9 cellular contexts compared by ENCODE assay signal in the genomic region with DNA sequence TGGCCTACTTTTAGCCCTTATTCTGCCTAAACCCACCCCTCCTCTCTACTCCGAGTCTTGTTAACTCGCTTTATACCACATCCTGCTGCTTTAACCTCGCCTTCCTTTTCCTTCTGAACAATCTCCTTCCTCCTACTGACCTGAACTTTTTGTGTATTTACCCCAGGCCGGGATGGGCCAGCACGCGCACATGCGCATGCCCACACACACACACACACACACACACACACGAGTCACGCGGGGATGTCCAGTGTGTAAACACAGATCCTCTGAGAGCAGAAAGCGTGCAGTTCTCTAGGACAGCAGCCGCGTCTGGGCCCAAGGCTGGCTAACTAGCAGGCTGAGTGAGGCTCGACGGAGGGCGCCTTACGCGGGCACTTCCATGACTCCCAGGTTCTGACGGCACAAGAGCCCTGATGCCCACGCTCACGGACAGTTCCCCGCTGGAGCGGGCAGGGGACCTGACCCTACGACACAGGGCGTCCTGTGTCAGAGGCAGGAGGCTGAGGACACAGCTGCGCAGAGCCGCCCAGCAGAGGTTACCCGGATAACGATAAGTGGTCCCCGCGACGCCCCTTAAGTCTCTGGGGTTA. TPM values are rescaled to one million over a fixed set of nuclear protein-coding genes. Genes with fewer than 3 reads are reported as not detected.
A peak's percentile ranks its signal among the peaks of the same experiment; 100 is the strongest.
DNase-seq lines count a peak whose midpoint lies in the region; ATAC-seq and TF ChIP-seq lines count a peak whose summit lies in the region.
"Had no signal": no experiment of that assay in that cellular context is flagged by ENCODE, and none has a peak within 500 bp of the region (broad histone marks: within the 10 kb centered on the region; RNA-seq: fewer than 3 reads in every experiment).

No MANE protein-coding gene starts in this region.

- POLR2A ChIA-PET in activated CD8-positive, alpha-beta T cell treated with anti-CD3 and anti-CD28 coated beads for 36 hours (lab: Charles Lee): interaction anchor here (0.8 to 20.0 kb wide), 11 partner anchors 8 to 69 kb away, joined by 3 to 333 read pairs (median 6); no protein-coding TSS in a partner anchor

- no peaks in the 10 kb centered on the region for H3K27me3 Mint-ChIP-seq in activated CD8-positive, alpha-beta T cell treated with anti-CD3 and anti-CD28 coated beads for 36 hours

- peak overlapping the region; percentile 100 for H3K27ac Mint-ChIP-seq in activated CD8-positive, alpha-beta T cell treated with anti-CD3 and anti-CD28 coated beads for 36 hours

- peak; percentile 14 for ATAC-seq in GM18520 (IDR thresholded peaks at IDR 0.05; ENCODE audit: unreplicated experiment)
- peak; percentile 11 for ATAC-seq in HG03097 (IDR thresholded peaks at IDR 0.05; ENCODE audit: low FRiP score, unreplicated experiment)
- peak; percentile 37 for ATAC-seq in activated CD8-positive, alpha-beta T cell treated with anti-CD3 and anti-CD28 coated beads for 36 hours

- no peaks in the 10 kb centered on the region for H3K9me3 ChIP-seq in iPS-18a (ENCODE audit: control insufficient read depth, low read depth, low read length)
- H3K9me3 ChIP-seq in subcutaneous abdominal adipose tissue (ENCODE audit: control insufficient read depth in 5 of 5, low read length in 5 of 5): peaks cover 0 to 3% (median 0%) of the 10 kb centered on the region in 5 donors

- no peak overlapping the region for H3K9ac ChIP-seq in iPS-18a (ENCODE audit: low read length)
- peak overlapping the region in 3 of 5 donors; percentile 11 to 55 (median 43) for H3K9ac ChIP-seq in subcutaneous abdominal adipose tissue (ENCODE audit: low read length in 5 of 5)

- H3K36me3 Mint-ChIP-seq in activated CD8-positive, alpha-beta T cell treated with anti-CD3 and anti-CD28 coated beads for 36 hours (ENCODE audit: low read depth): peaks cover 42% of the 10 kb centered on the region

- H3K36me3 ChIP-seq in iPS-18a (ENCODE audit: control insufficient read depth, low read depth, low read length): no peaks in the 10 kb centered on the region
- no peaks in the 10 kb centered on the region for H3K36me3 ChIP-seq in subcutaneous abdominal adipose tissue (ENCODE audit: control insufficient read depth in 5 of 5, insufficient read depth in 5 of 5, low read length in 5 of 5)
- H3K36me3 ChIP-seq: cardiac muscle cell had no signal

- no peak for TF ChIP-seq CTCF in activated CD8-positive, alpha-beta T cell treated with anti-CD3 and anti-CD28 coated beads for 36 hours (IDR thresholded peaks at IDR 0.05)

- peaks cover 14% of the 10 kb centered on the region for H3K9me3 Mint-ChIP-seq in activated CD8-positive, alpha-beta T cell treated with anti-CD3 and anti-CD28 coated beads for 36 hours

- H3K4me3 Mint-ChIP-seq in activated CD8-positive, alpha-beta T cell treated with anti-CD3 and anti-CD28 coated beads for 36 hours: peak overlapping the region; percentile 97

- intact Hi-C loops in activated CD8-positive, alpha-beta T cell treated with anti-CD3 and anti-CD28 coated beads for 36 hours (cut with micrococcal nuclease): loop anchor here (5.0 kb wide), 1 partner anchor 38 kb away; no protein-coding TSS in a partner anchor

- peaks cover 3% of the 10 kb centered on the region for H3K4me1 ChIP-seq in iPS-18a (ENCODE audit: control insufficient read depth, low read depth, low read length)
- peaks cover 0 to 26% (median 0%) of the 10 kb centered on the region in 5 donors for H3K4me1 ChIP-seq in subcutaneous abdominal adipose tissue (ENCODE audit: control insufficient read depth in 5 of 5, insufficient read depth in 5 of 5, low read length in 5 of 5)

- H3K27ac ChIP-seq in iPS-18a (ENCODE audit: low read length) (no peak overlapping the region), subcutaneous abdominal adipose tissue (ENCODE audit: low read depth, low read length) (no peak overlapping the region)
- H3K27ac ChIP-seq: cardiac muscle cell had no signal

- H3K4me3 ChIP-seq in iPS-18a (ENCODE audit: low read length) (peak overlapping the region; percentile 70), subcutaneous abdominal adipose tissue (ENCODE audit: low read depth in 1 of 5, low read length in 5 of 5) (peak overlapping the region; percentile 36 to 69 (median 59))

- peaks cover 58% of the 10 kb centered on the region for H3K4me1 Mint-ChIP-seq in activated CD8-positive, alpha-beta T cell treated with anti-CD3 and anti-CD28 coated beads for 36 hours (ENCODE audit: low read depth)

- H3K27me3 ChIP-seq in iPS-18a (ENCODE audit: control insufficient read depth, insufficient read depth, low read length): peaks cover 37% of the 10 kb centered on the region
- H3K27me3 ChIP-seq in subcutaneous abdominal adipose tissue (ENCODE audit: control insufficient read depth in 5 of 5, insufficient read depth in 4 of 5, low read length in 5 of 5): peaks cover 19 to 33% (median 19%) of the 10 kb centered on the region in 5 donors

- peak; percentile 71 for DNase-seq in activated CD8-positive, alpha-beta T cell treated with anti-CD3 and anti-CD28 coated beads for 36 hours
- DNase-seq in NCI-H2029 (lab: John Stamatoyannopoulos, UW) (no peak), NCI-H226 (no peak), midbrain (lab: John Stamatoyannopoulos, UW) (no peak)

- CTCF ChIA-PET in activated CD8-positive, alpha-beta T cell treated with anti-CD3 and anti-CD28 coated beads for 36 hours (lab: Charles Lee): interaction anchor here (0.8 to 3.2 kb wide), 8 partner anchors 11 to 70 kb away, joined by 3 to 15 read pairs (median 4); no protein-coding TSS in a partner anchor

RNA-seq across cellular contexts. Expression of a gene that starts 0.6 kb away (rescaled TPM):
- 10 to 100 TPM; 46.7 to 50.4 TPM for total RNA-seq in activated CD8-positive, alpha-beta T cell treated with anti-CD3 and anti-CD28 coated beads for 36 hours

RNA-seq across cellular contexts. Expression of a gene that starts 56.4 kb away (rescaled TPM):
- 1 to 10 TPM; 1.2 to 1.3 TPM for total RNA-seq in activated CD8-positive, alpha-beta T cell treated with anti-CD3 and anti-CD28 coated beads for 36 hours
